In the genomic region with DNA sequence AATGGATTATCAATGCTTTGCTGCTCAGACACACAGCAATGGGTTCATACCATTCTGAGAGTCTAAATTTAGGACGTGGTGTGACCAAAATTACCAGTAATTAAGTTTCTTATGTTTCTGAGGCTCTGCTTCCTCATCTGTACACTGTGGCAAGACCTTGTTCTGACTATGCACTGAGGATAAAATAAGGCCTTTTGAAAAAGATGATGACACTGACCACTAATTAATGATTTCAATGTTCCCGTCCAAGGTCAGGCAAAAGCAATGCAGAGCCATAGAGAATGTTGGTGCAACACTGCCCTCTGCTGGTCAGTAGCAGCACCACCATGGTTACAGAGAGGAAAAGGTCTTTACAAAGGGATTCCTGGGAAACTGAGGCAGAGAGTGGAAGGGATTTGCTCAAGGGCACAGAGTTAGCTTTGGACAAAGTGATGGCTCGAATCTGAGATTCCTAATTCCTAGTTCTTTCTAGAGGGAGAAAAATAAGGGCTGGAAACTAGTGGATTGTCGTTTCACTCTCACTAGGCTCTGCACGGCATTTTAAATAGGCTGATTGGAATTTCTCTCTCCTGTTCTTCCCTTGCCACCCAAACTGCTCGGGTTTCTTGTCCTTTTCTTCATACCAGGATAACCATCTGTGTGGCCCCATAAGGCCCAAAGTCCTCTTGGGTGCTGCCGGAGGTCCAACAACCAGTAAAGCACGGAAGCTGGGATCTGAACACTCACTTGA, we compare ENCODE assay signal across 8 cellular contexts. TPM values are rescaled to one million over a fixed set of nuclear protein-coding genes. Genes with fewer than 3 reads are reported as not detected.
DNase-seq lines count a peak whose midpoint lies in the region; ATAC-seq lines count a peak whose summit lies in the region.

No MANE protein-coding gene starts in this region.

- peak overlapping the region; percentile 42 for H3K27ac Mint-ChIP-seq in activated CD4-positive, alpha-beta memory T cell treated with anti-CD3 and anti-CD28 coated beads for 36 hours
- no peak overlapping the region for H3K27ac Mint-ChIP-seq in effector memory CD8-positive, alpha-beta T cell
- H3K27ac Mint-ChIP-seq in stimulated activated effector memory CD8-positive, alpha-beta T cell treated with anti-CD3 and anti-CD28 coated beads, Interleukin-12 subunit alpha, Interleukin-12 subunit beta, amount 100 ng/mL, for 72 hours = peak overlapping the region; percentile 8

- H3K36me3 Mint-ChIP-seq in activated CD4-positive, alpha-beta memory T cell treated with anti-CD3 and anti-CD28 coated beads for 36 hours = no peaks in the 10 kb centered on the region
- H3K36me3 Mint-ChIP-seq in effector memory CD8-positive, alpha-beta T cell (ENCODE audit: insufficient read depth) = no peaks in the 10 kb centered on the region
- H3K36me3 Mint-ChIP-seq in stimulated activated effector memory CD8-positive, alpha-beta T cell treated with anti-CD3 and anti-CD28 coated beads, Interleukin-12 subunit alpha, Interleukin-12 subunit beta, amount 100 ng/mL, for 72 hours = no peaks in the 10 kb centered on the region

- no peak overlapping the region for H3K4me3 Mint-ChIP-seq in activated CD4-positive, alpha-beta memory T cell treated with anti-CD3 and anti-CD28 coated beads for 36 hours
- no peak overlapping the region for H3K4me3 Mint-ChIP-seq in effector memory CD8-positive, alpha-beta T cell
- H3K4me3 Mint-ChIP-seq in stimulated activated effector memory CD8-positive, alpha-beta T cell treated with anti-CD3 and anti-CD28 coated beads, Interleukin-12 subunit alpha, Interleukin-12 subunit beta, amount 100 ng/mL, for 72 hours = no peak overlapping the region

- intact Hi-C loops in activated CD4-positive, alpha-beta memory T cell treated with anti-CD3 and anti-CD28 coated beads for 36 hours (cut with micrococcal nuclease) = loop anchor here (1.0 kb wide), 2 partner anchors 50 to 105 kb away; no protein-coding TSS in a partner anchor

- H3K9me3 Mint-ChIP-seq in activated CD4-positive, alpha-beta memory T cell treated with anti-CD3 and anti-CD28 coated beads for 36 hours = no peaks in the 10 kb centered on the region
- no peaks in the 10 kb centered on the region for H3K9me3 Mint-ChIP-seq in effector memory CD8-positive, alpha-beta T cell
- H3K9me3 Mint-ChIP-seq in stimulated activated effector memory CD8-positive, alpha-beta T cell treated with anti-CD3 and anti-CD28 coated beads, Interleukin-12 subunit alpha, Interleukin-12 subunit beta, amount 100 ng/mL, for 72 hours = no peaks in the 10 kb centered on the region

- H3K4me1 Mint-ChIP-seq in activated CD4-positive, alpha-beta memory T cell treated with anti-CD3 and anti-CD28 coated beads for 36 hours (ENCODE audit: low read depth) = peaks cover 3% of the 10 kb centered on the region
- peaks cover 0 to 3% of the 10 kb centered on the region in 2 donors for H3K4me1 Mint-ChIP-seq in effector memory CD8-positive, alpha-beta T cell (ENCODE audit: low read depth in 2 of 2)
- no peaks in the 10 kb centered on the region for H3K4me1 Mint-ChIP-seq in stimulated activated effector memory CD8-positive, alpha-beta T cell treated with anti-CD3 and anti-CD28 coated beads, Interleukin-12 subunit alpha, Interleukin-12 subunit beta, amount 100 ng/mL, for 72 hours

- POLR2A ChIA-PET in activated CD4-positive, alpha-beta memory T cell treated with anti-CD3 and anti-CD28 coated beads for 36 hours (lab: Charles Lee) = no interaction called here

- ATAC-seq in HG03159 (IDR thresholded peaks at IDR 0.05; ENCODE audit: unreplicated experiment) = peak; percentile 73
- peak; percentile 75 for ATAC-seq in effector memory CD8-positive, alpha-beta T cell (replicated peaks)
- peak; percentile 91 for ATAC-seq in stimulated activated effector memory CD8-positive, alpha-beta T cell treated with anti-CD3 and anti-CD28 coated beads, Interleukin-12 subunit alpha, Interleukin-12 subunit beta, amount 100 ng/mL, for 72 hours

- CTCF ChIA-PET in activated CD4-positive, alpha-beta memory T cell treated with anti-CD3 and anti-CD28 coated beads for 36 hours (lab: Charles Lee) = interaction anchor here (0.6 to 4.1 kb wide), 18 partner anchors 9 to 560 kb away, joined by 3 to 28 read pairs (median 4); a partner anchor contains a TSS

- no peaks in the 10 kb centered on the region for H3K27me3 Mint-ChIP-seq in activated CD4-positive, alpha-beta memory T cell treated with anti-CD3 and anti-CD28 coated beads for 36 hours
- no peaks in the 10 kb centered on the region for H3K27me3 Mint-ChIP-seq in effector memory CD8-positive, alpha-beta T cell

- peak; percentile 65 for DNase-seq in DMS 273 (lab: John Stamatoyannopoulos, UW; ENCODE audit: unreplicated experiment)
- DNase-seq in DMS 273 treated with DMSO at 0.1 percent for 48 hours (lab: John Stamatoyannopoulos, UW) = no peak
- DNase-seq in NCI-H748 (lab: John Stamatoyannopoulos, UW; ENCODE audit: unreplicated experiment) = peak; percentile 60
- peak; percentile 75 for DNase-seq in activated CD4-positive, alpha-beta memory T cell treated with anti-CD3 and anti-CD28 coated beads for 36 hours
- peak; percentile 58 to 62 (median 60) for DNase-seq in effector memory CD8-positive, alpha-beta T cell
- peak; percentile 77 for DNase-seq in midbrain (lab: John Stamatoyannopoulos, UW)
- DNase-seq in stimulated activated effector memory CD8-positive, alpha-beta T cell treated with anti-CD3 and anti-CD28 coated beads, Interleukin-12 subunit alpha, Interleukin-12 subunit beta, amount 100 ng/mL, for 72 hours (ENCODE audit: low spot score in 2 of 2) = peak in 1 of 2 donors; percentile 82

RNA-seq across cellular contexts. Expression of a gene that starts 22.3 kb away (rescaled TPM):
- total RNA-seq in activated CD4-positive, alpha-beta memory T cell treated with anti-CD3 and anti-CD28 coated beads for 36 hours = 10 to 100 TPM; 11.3 to 12.2 TPM

Comparison
In these comparisons a context has a peak if more than half of its experiments do, and no peak if none do; other contexts are left out.
1. H3K27ac Mint-ChIP-seq: peak in activated CD4-positive, alpha-beta memory T cell treated with anti-CD3 and anti-CD28 coated beads for 36 hours (single experiment) and stimulated activated effector memory CD8-positive, alpha-beta T cell treated with anti-CD3 and anti-CD28 coated beads, Interleukin-12 subunit alpha, Interleukin-12 subunit beta, amount 100 ng/mL, for 72 hours (single experiment); none in effector memory CD8-positive, alpha-beta T cell (0 of 2).
2. Peak in every context shown above with its lines, with median percentiles within 50 percentile points of each other: ATAC-seq.